In the genomic region with DNA sequence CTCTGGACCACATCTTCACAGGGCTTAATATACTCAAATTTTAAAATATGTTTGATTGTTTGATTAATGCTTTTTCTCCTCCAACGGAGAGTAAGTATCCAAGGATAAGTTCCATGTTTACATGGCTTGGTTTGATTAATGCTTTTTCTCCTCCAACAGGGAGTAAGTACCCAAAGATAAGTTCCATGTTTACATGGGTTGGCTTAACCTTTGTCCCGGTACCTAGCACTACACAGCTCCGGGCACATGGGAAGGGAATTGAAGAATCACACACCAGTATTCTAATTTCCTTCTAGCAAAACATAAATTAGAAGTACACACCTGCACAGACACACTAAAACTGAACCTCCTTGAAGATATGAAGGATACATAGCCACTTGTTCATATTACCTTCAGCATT, we compare ENCODE assay signal across 22 cellular contexts.
"Had no signal": no experiment of that assay in that cellular context is flagged by ENCODE, and none has a peak within 500 bp of the region (broad histone marks: within the 10 kb centered on the region; RNA-seq: fewer than 3 reads in every experiment).

No MANE protein-coding gene starts in this region.

- DNase-seq: activated CD4-positive, alpha-beta T cell treated with anti-CD3 and anti-CD28 coated beads for 1 hour; activated CD4-positive, alpha-beta T cell treated with anti-CD3 and anti-CD28 coated beads, Interleukin-2, amount 50 U/mL, for 1 hour; activated CD8-positive, alpha-beta T cell treated with anti-CD3 and anti-CD28 coated beads, Interleukin-2, amount 10 ng/mL, durations not matched to agents 7 days and 5 days; activated gamma-delta T cell treated with Interleukin-2 at 50 U/mL for 16 hours; adrenal gland; heart left ventricle; islet precursor cell; left cardiac atrium; naive thymus-derived CD8-positive, alpha-beta T cell; psoas muscle; right cardiac atrium; stimulated activated CD4-positive, alpha-beta T cell treated with anti-CD3 and anti-CD28 coated beads, Interleukin-1b, Interleukin-23, amount 100 ng/mL, for 48 hours; stimulated activated naive CD8-positive, alpha-beta T cell treated with anti-CD3 and anti-CD28 coated beads, Interleukin-15, amount 100 ng/mL, for 72 hours; T-helper 1 cell; T-helper 9 cell had no signal

- ATAC-seq: activated CD8-positive, alpha-beta T cell treated with anti-CD3 and anti-CD28 coated beads, Interleukin-2, amount 10 ng/mL, durations not matched to agents 7 days and 5 days; heart left ventricle; left cardiac atrium; naive thymus-derived CD8-positive, alpha-beta T cell; psoas muscle; right cardiac atrium; stimulated activated naive CD8-positive, alpha-beta T cell treated with anti-CD3 and anti-CD28 coated beads, Interleukin-15, amount 100 ng/mL, for 72 hours had no signal

- H3K27me3 ChIP-seq: adrenal gland, heart left ventricle, suprapubic skin, tibial nerve, vagina had no signal

- H3K27ac ChIP-seq: adrenal gland, coronary artery, heart left ventricle, psoas muscle, suprapubic skin, tibial nerve, vagina had no signal

- H3K9me3 Mint-ChIP-seq: activated naive CD4-positive, alpha-beta T cell treated with anti-CD3 and anti-CD28 coated beads, Interleukin-2, amount 50 U/mL, for 24 hours; activated T-helper 1 cell treated with anti-CD3 and anti-CD28 coated beads, Interleukin-12 subunit alpha, Interleukin-12 subunit beta, Interleukin-2, Interleukin-4 antibody, amounts not matched to agents 30 ng/mL and 10 ng/mL and 1 ng/mL, durations not matched to agents 14 hours and 24 hours and 36 hours; naive thymus-derived CD8-positive, alpha-beta T cell; stimulated activated naive CD8-positive, alpha-beta T cell treated with anti-CD3 and anti-CD28 coated beads, Interleukin-15, amount 100 ng/mL, for 72 hours had no signal

- H3K4me3 Mint-ChIP-seq: activated CD8-positive, alpha-beta T cell treated with anti-CD3 and anti-CD28 coated beads, Interleukin-2, amount 10 ng/mL, durations not matched to agents 7 days and 5 days; activated naive CD4-positive, alpha-beta T cell treated with anti-CD3 and anti-CD28 coated beads, Interleukin-2, amount 50 U/mL, for 24 hours; activated T-helper 1 cell treated with anti-CD3 and anti-CD28 coated beads, Interleukin-12 subunit alpha, Interleukin-12 subunit beta, Interleukin-2, Interleukin-4 antibody, amounts not matched to agents 30 ng/mL and 10 ng/mL and 1 ng/mL, durations not matched to agents 14 hours and 24 hours and 36 hours; naive thymus-derived CD8-positive, alpha-beta T cell; stimulated activated naive CD8-positive, alpha-beta T cell treated with anti-CD3 and anti-CD28 coated beads, Interleukin-15, amount 100 ng/mL, for 72 hours had no signal

- H3K9me3 ChIP-seq: adrenal gland, heart left ventricle, psoas muscle, suprapubic skin, tibial nerve, vagina had no signal

- H3K27me3 Mint-ChIP-seq: activated naive CD4-positive, alpha-beta T cell treated with anti-CD3 and anti-CD28 coated beads, Interleukin-2, amount 50 U/mL, for 24 hours; naive thymus-derived CD8-positive, alpha-beta T cell; stimulated activated naive CD8-positive, alpha-beta T cell treated with anti-CD3 and anti-CD28 coated beads, Interleukin-15, amount 100 ng/mL, for 72 hours had no signal

- H3K27ac Mint-ChIP-seq: activated CD8-positive, alpha-beta T cell treated with anti-CD3 and anti-CD28 coated beads, Interleukin-2, amount 10 ng/mL, durations not matched to agents 7 days and 5 days; activated naive CD4-positive, alpha-beta T cell treated with anti-CD3 and anti-CD28 coated beads, Interleukin-2, amount 50 U/mL, for 24 hours; activated T-helper 1 cell treated with anti-CD3 and anti-CD28 coated beads, Interleukin-12 subunit alpha, Interleukin-12 subunit beta, Interleukin-2, Interleukin-4 antibody, amounts not matched to agents 30 ng/mL and 10 ng/mL and 1 ng/mL, durations not matched to agents 14 hours and 24 hours and 36 hours had no signal

- H3K4me3 ChIP-seq: adrenal gland, coronary artery, heart left ventricle, lung, psoas muscle, suprapubic skin, tibial nerve, vagina had no signal
